28 cellular contexts compared by ENCODE assay signal in genomic region chr12:3357950-3358525, GRCh38.
"Had no signal": no experiment of that assay in that cellular context is flagged by ENCODE, and none has a peak within 500 bp of the region (broad histone marks: within the 10 kb centered on the region; RNA-seq: fewer than 3 reads in every experiment).

No MANE protein-coding gene starts in this region.

- H3K4me3 ChIP-seq: adrenal gland, body of pancreas, breast epithelium, Peyer's patch had no signal

- H3K4me1 ChIP-seq: adrenal gland, breast epithelium, Peyer's patch had no signal

- FAIRE-seq: astrocyte, TTC549 had no signal

- H3K36me3 ChIP-seq: adrenal gland, breast epithelium, Peyer's patch had no signal

- H3K27me3 ChIP-seq: adrenal gland, body of pancreas, breast epithelium, Peyer's patch had no signal

- DNase-seq: activated CD4-positive, alpha-beta T cell treated with anti-CD3 and anti-CD28 coated beads, Interleukin-2, amount 10 ng/mL, durations not matched to agents 24 days and 14 days; activated CD4-positive, alpha-beta T cell treated with anti-CD3 and anti-CD28 coated beads, Interleukin-2, amount 50 U/mL, for 4 hours; activated CD8-positive, alpha-beta T cell treated with anti-CD3 and anti-CD28 coated beads for 36 hours; activated gamma-delta T cell treated with Interleukin-2 at 50 U/mL for 16 hours; activated naive CD4-positive, alpha-beta T cell treated with anti-CD3 and anti-CD28 coated beads for 36 hours; activated T-cell treated with anti-CD3 and anti-CD28 coated beads, Interleukin-2, amount 50 U/mL, for 1 hour; activated T-cell treated with anti-CD3 and anti-CD28 coated beads, Interleukin-2, amount 50 U/mL, for 72 hours; adrenal gland; body of pancreas; central memory CD4-positive, alpha-beta T cell; Karpas-422; NCI-H1105; NCI-H1417 treated with DMSO at 0.1 percent for 48 hours; NCI-H1694; NCI-H2029; NCI-H345; NCI-H524 treated with DMSO at 0.1 percent for 48 hours; NK-92 treated with Interleukin-12 subunit alpha and Interleukin-12 subunit beta, amount 100 ng/mL, for 24 hours; PC-3; Peyer's patch; RPMI8226; SIG-M5 had no signal

- ATAC-seq: activated CD8-positive, alpha-beta T cell treated with anti-CD3 and anti-CD28 coated beads for 36 hours; activated naive CD4-positive, alpha-beta T cell treated with anti-CD3 and anti-CD28 coated beads, Interleukin-2, amount 50 U/mL, for 72 hours; activated T-cell treated with anti-CD3 and anti-CD28 coated beads, Interleukin-2, amount 50 U/mL, for 72 hours; activated T-helper 17 cell treated with anti-CD3 and anti-CD28 coated beads, Interleukin-2, amount 50 U/mL, for 72 hours; body of pancreas; PC-3; Right ventricle myocardium inferior had no signal

- H3K9me3 ChIP-seq: adrenal gland, body of pancreas, breast epithelium, Peyer's patch had no signal

- H3K27ac ChIP-seq: adrenal gland, body of pancreas, breast epithelium, Peyer's patch had no signal
